Comparison of ENCODE assay signal across 8 cellular contexts in the genomic region with DNA sequence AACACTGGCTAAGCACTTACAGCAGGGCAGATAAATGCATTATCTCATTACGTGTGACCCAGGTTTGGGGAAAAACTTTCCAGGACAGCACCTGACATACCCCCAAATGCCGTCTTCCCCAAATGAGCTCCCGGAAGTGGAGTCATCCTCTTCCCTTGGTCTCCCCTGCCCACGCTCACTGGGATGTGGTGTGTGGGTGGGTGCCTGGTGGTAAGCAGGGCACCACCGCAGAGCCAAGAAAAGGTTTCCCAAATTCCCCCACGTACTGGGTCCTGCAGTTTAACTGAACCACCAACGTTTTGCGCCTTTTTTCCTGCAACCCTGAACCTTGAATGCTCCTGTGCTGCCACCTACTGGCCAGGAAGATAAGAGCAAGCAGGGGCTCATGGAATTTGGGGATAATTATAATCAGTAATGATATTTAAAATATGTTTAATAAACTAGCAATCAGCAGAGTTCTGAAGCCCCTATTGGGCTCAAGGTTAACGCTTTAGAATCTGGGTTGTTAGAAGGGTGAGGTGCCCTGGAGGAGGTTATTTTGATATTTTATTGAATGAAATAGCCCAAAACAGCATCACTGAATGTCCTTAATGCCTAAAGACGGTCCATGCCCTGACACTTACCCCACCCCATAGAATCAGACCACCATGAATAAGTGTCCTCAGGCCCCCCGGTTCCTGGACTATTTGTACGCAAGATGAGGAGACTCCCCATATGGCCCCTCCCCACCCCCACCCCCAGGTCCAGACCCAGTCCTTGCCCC. TPM values are rescaled to one million over a fixed set of nuclear protein-coding genes. Genes with fewer than 3 reads are reported as not detected.
DNase-seq lines count a peak whose midpoint lies in the region; ATAC-seq and TF ChIP-seq lines count a peak whose summit lies in the region.

No MANE protein-coding gene starts in this region.

- H3K36me3 Mint-ChIP-seq in Caco-2 (ENCODE audit: insufficient read depth, unreplicated experiment) (peaks cover 5% of the 10 kb centered on the region), progenitor cell of endocrine pancreas (ENCODE audit: insufficient read depth) (no peaks in the 10 kb centered on the region)

- ATAC-seq in HG02571 (IDR thresholded peaks at IDR 0.05; ENCODE audit: unreplicated experiment) (no peak), HG02678 (IDR thresholded peaks at IDR 0.05; ENCODE audit: unreplicated experiment) (no peak)

- no peak overlapping the region for H3K4me3 ChIP-seq in Caco-2 (ENCODE audit: low read depth, low read length)

- H3K4me3 Mint-ChIP-seq in Caco-2 (ENCODE audit: unreplicated experiment) (no peak overlapping the region), progenitor cell of endocrine pancreas (ENCODE audit: low read depth) (no peak overlapping the region)

- intact Hi-C loops in Caco-2 (cut with micrococcal nuclease; ENCODE audit: unreplicated experiment) = loop anchor here (1.0 to 5.0 kb wide), 2 partner anchors 130 to 212 kb away; no protein-coding TSS in a partner anchor

- H3K36me3 ChIP-seq in Caco-2 (ENCODE audit: control insufficient read depth, insufficient read depth, low read length) = no peaks in the 10 kb centered on the region

- CTCF ChIA-PET in Caco-2 (lab: Charles Lee) = interaction anchor here (0.6 to 2.8 kb wide), 4 partner anchors 18 to 217 kb away, joined by 3 to 14 read pairs (median 5); no protein-coding TSS in a partner anchor

- DNase-seq in Caco-2 = peak; percentile 66 to 76
- peak; percentile 60 for DNase-seq in KBM-7
- peak; percentile 71 for DNase-seq in RPMI8226
- peak; percentile 20 for DNase-seq in activated effector memory CD4-positive, alpha-beta T cell treated with Interleukin-2 at 50 U/mL for 16 hours
- DNase-seq in germinal center (ENCODE audit: low spot score) = peak; percentile 50
- peak; percentile 57 for DNase-seq in progenitor cell of endocrine pancreas (ENCODE audit: low spot score, unreplicated experiment)

- H3K4me1 Mint-ChIP-seq in Caco-2 (ENCODE audit: low read depth, unreplicated experiment) = peaks cover 1% of the 10 kb centered on the region
- H3K4me1 Mint-ChIP-seq in progenitor cell of endocrine pancreas (ENCODE audit: low read depth) = no peaks in the 10 kb centered on the region

- no peaks in the 10 kb centered on the region for H3K9me3 ChIP-seq in Caco-2

- no peaks in the 10 kb centered on the region for H3K9me3 Mint-ChIP-seq in Caco-2 (ENCODE audit: unreplicated experiment)
- no peaks in the 10 kb centered on the region for H3K9me3 Mint-ChIP-seq in progenitor cell of endocrine pancreas (ENCODE audit: low read depth)

- H3K4me1 ChIP-seq in Caco-2 = peaks cover 1% of the 10 kb centered on the region; the same call in 1 of the 2 replicates

- in situ Hi-C loops in KBM-7 (cut with MboI; ENCODE audit: low pct_unique_long_range_greater_than_20kb, low sequenced_read_pairs) = no loop called here

- no TSS peak for BruUV-seq in Caco-2 (replicated peaks; lab: Mats Ljungman, UMichigan)

- no peak overlapping the region for H3K27ac Mint-ChIP-seq in Caco-2 (ENCODE audit: unreplicated experiment)
- H3K27ac Mint-ChIP-seq in progenitor cell of endocrine pancreas = no peak overlapping the region

- peaks cover 14% of the 10 kb centered on the region for H3K27me3 Mint-ChIP-seq in Caco-2 (ENCODE audit: insufficient read depth, unreplicated experiment)
- peaks cover 32% of the 10 kb centered on the region for H3K27me3 Mint-ChIP-seq in progenitor cell of endocrine pancreas

- POLR2A ChIA-PET in Caco-2 (lab: Charles Lee) = no interaction called here

- TF ChIP-seq CTCF in Caco-2 (IDR thresholded peaks at IDR 0.05; ENCODE audit: insufficient read depth in 1 of 2, low read depth in 1 of 2, low read length in 1 of 2, severe bottlenecking in 1 of 2, unreplicated experiment in 1 of 2) (peak; percentile 90 to 92), progenitor cell of endocrine pancreas (IDR thresholded peaks at IDR 0.05; ENCODE audit: unreplicated experiment) (peak; percentile 94)

- H3K27me3 ChIP-seq in Caco-2 (replicated peaks; ENCODE audit: control insufficient read depth, insufficient read depth, low read length) = no peaks in the 10 kb centered on the region; the same call in 1 of the 2 replicates

RNA-seq across cellular contexts. Expression of gene SPPL2C, which starts 8.0 kb away (rescaled TPM):
- total RNA-seq in Caco-2 (2022) (not detected in 2 replicates), progenitor cell of endocrine pancreas (not detected in 2 replicates)

RNA-seq across cellular contexts. Expression of gene MAPT, which starts 41.6 kb away (rescaled TPM):
- total RNA-seq in Caco-2 (2022) (0.60 and 0.95 TPM in 2 replicates), progenitor cell of endocrine pancreas (2.5 and 3.6 TPM in 2 replicates)

Comparison
In these comparisons a context has a peak if more than half of its experiments do, and no peak if none do; other contexts are left out.
1. DNase-seq: peak in every context shown above with its lines; median percentile 71 in Caco-2; 71 in RPMI8226; 60 in KBM-7; 57 in progenitor cell of endocrine pancreas; 50 in germinal center; 20 in activated effector memory CD4-positive, alpha-beta T cell treated with Interleukin-2 at 50 U/mL for 16 hours.